ENCODE assay signal across 15 cellular contexts in the genomic region with DNA sequence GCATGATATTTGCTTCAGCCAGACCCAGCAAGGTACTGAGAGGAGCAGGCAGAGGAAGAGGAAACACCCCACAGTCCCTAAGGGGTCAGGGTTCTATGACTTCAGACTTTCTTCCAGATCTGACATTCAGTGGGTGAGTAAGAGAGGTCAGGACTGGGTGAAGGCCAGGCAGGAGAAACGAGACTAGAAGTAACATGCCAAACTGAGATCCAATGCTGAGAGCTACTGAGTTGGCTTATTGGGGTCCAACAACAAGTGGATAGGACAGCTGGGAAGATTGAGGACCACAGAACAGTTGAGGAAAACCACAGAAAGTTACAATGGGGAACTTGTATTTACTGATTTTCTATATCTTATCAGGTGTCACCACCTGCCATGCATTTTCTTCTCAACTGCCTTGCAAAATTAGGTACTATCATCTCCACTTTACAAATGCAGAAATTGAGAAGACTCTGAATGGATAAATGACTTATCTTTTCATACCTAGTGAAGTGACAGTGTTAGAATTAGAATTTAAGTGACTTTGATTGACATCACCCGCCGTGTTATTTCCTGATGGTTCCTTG. TPM values are rescaled to one million over a fixed set of nuclear protein-coding genes. Genes with fewer than 3 reads are reported as not detected.
DNase-seq lines count a peak whose midpoint lies in the region; ATAC-seq and TF ChIP-seq lines count a peak whose summit lies in the region.
"Had no signal": no experiment of that assay in that cellular context is flagged by ENCODE, and none has a peak within 500 bp of the region (broad histone marks: within the 10 kb centered on the region; RNA-seq: fewer than 3 reads in every experiment).

No MANE protein-coding gene starts in this region.

- peak overlapping the region; percentile 40 for H2AFZ ChIP-seq in PC-9
- H2AFZ ChIP-seq: neural progenitor cell had no signal

- ATAC-seq in right cardiac atrium (peak; percentile 38 to 53), HG02943 (IDR thresholded peaks at IDR 0.05; ENCODE audit: low read depth, unreplicated experiment) (peak; percentile 77)
- ATAC-seq: A549 had no signal

- no peak for TF ChIP-seq POLR2A in esophagus muscularis mucosa (IDR thresholded peaks at IDR 0.05; ENCODE audit: low read depth)
- TF ChIP-seq POLR2A in testis (IDR thresholded peaks at IDR 0.05): no peak

- no peak overlapping the region for H3K4me3 ChIP-seq in right cardiac atrium (ENCODE audit: low read length)
- no peak overlapping the region for H3K4me3 ChIP-seq in PC-9
- H3K4me3 ChIP-seq in esophagus muscularis mucosa: no peak overlapping the region
- no peak overlapping the region for H3K4me3 ChIP-seq in testis
- H3K4me3 ChIP-seq: A549, neural progenitor cell had no signal

- H3K36me3 ChIP-seq in PC-9 (ENCODE audit: low read depth) (no peaks in the 10 kb centered on the region), esophagus muscularis mucosa (no peaks in the 10 kb centered on the region), testis (ENCODE audit: low read depth, missing control alignments) (no peaks in the 10 kb centered on the region)
- H3K36me3 ChIP-seq: neural progenitor cell had no signal

- BruUV-seq in PC-9 (replicated peaks; lab: Mats Ljungman, UMichigan): no TSS peak

- TF ChIP-seq CTCF in PC-9 (conservative IDR thresholded peaks at IDR 0.05): no peak
- TF ChIP-seq CTCF in esophagus muscularis mucosa (IDR thresholded peaks at IDR 0.05): no peak
- no peak for TF ChIP-seq CTCF in testis (IDR thresholded peaks at IDR 0.05)

- 65% methylated on average over 3 of the region's 3 CpGs for WGBS in right cardiac atrium
- WGBS in esophagus muscularis mucosa: 83% methylated on average over 3 of the region's 3 CpGs
- WGBS in testis, 2 donors: 69 to 73% methylated on average over 3 of the region's 3 CpGs

- no peak overlapping the region for H3K27ac ChIP-seq in right cardiac atrium (ENCODE audit: low read length)
- H3K27ac ChIP-seq in PC-9: no peak overlapping the region
- H3K27ac ChIP-seq in substantia nigra (ENCODE audit: low read depth, low read length, poor library complexity, severe bottlenecking): no peak overlapping the region
- peak overlapping the region in 1 of 4 donors; percentile 40 for H3K27ac ChIP-seq in esophagus muscularis mucosa (replicated peaks in 1 of 4)
- no peak overlapping the region for H3K27ac ChIP-seq in testis
- H3K27ac ChIP-seq: A549, neural progenitor cell had no signal

- H3K9me2 ChIP-seq in PC-9 (ENCODE audit: insufficient read depth): no peaks in the 10 kb centered on the region

- no peaks in the 10 kb centered on the region for H3K27me3 ChIP-seq in right cardiac atrium (ENCODE audit: control insufficient read depth, insufficient read depth)
- no peaks in the 10 kb centered on the region for H3K27me3 ChIP-seq in PC-9 (ENCODE audit: insufficient read depth, low read depth)
- H3K27me3 ChIP-seq in esophagus muscularis mucosa: no peaks in the 10 kb centered on the region
- H3K27me3 ChIP-seq in testis: no peaks in the 10 kb centered on the region
- H3K27me3 ChIP-seq: neural progenitor cell had no signal

- POLR2A ChIA-PET in PC-9 (lab: Charles Lee; ENCODE audit: unreplicated experiment): no interaction called here

- H3K4me2 ChIP-seq in PC-9: no peak overlapping the region
- H3K4me2 ChIP-seq: A549, neural progenitor cell had no signal

- no peaks in the 10 kb centered on the region for H4K20me1 ChIP-seq in PC-9 (ENCODE audit: insufficient read depth)

- CTCF ChIA-PET in PC-9 (lab: Charles Lee): no interaction called here

- H3K4me1 ChIP-seq in right cardiac atrium (ENCODE audit: control insufficient read depth, insufficient read depth, low read length) (no peaks in the 10 kb centered on the region), PC-9 (replicated peaks; ENCODE audit: insufficient read depth) (no peaks in the 10 kb centered on the region), esophagus muscularis mucosa (peaks cover 3 to 18% (median 14%) of the 10 kb centered on the region in 4 donors), testis (peaks cover 4% of the 10 kb centered on the region)

- H3K9me3 ChIP-seq in right cardiac atrium (ENCODE audit: control insufficient read depth, low read length) (no peaks in the 10 kb centered on the region), PC-9 (ENCODE audit: insufficient read depth, low read depth) (no peaks in the 10 kb centered on the region), esophagus muscularis mucosa (no peaks in the 10 kb centered on the region), testis (no peaks in the 10 kb centered on the region)
- H3K9me3 ChIP-seq: A549 had no signal

- intact Hi-C loops in right cardiac atrium (cut with DNase I) (no loop called here), cardiac septum (cut with DNase I) (loop anchor here (5.0 kb wide), 1 partner anchor 39 kb away; no protein-coding TSS in a partner anchor), PC-9 (cut with micrococcal nuclease; ENCODE audit: unreplicated experiment) (no loop called here), esophagus muscularis mucosa (cut with DNase I) (no loop called here), testis (cut with DNase I; ENCODE audit: low total_unique reads) (no loop called here)

- TF ChIP-seq EP300 in esophagus muscularis mucosa (IDR thresholded peaks at IDR 0.05): no peak

- H3K79me2 ChIP-seq in PC-9 (ENCODE audit: low read depth): no peaks in the 10 kb centered on the region

- DNase-seq in right cardiac atrium (no peak), cardiac septum (ENCODE audit: low spot score) (no peak), PC-9 (no peak), substantia nigra (lab: John Stamatoyannopoulos, UW) (no peak), C1 segment of cervical spinal cord (lab: John Stamatoyannopoulos, UW) (no peak), esophagus muscularis mucosa (ENCODE audit: extremely low spot score) (no peak), testis (no peak)
- DNase-seq: amniotic stem cell; DMS79 treated with DMSO at 0.1 percent for 48 hours; kidney glomerular epithelial cell; stimulated activated naive CD4-positive, alpha-beta T cell treated with Interleukin-2 at 50 U/mL for 16 hours; T1000 had no signal

- no peaks in the 10 kb centered on the region for H3F3A ChIP-seq in PC-9 (ENCODE audit: insufficient read depth, low read depth)

RNA-seq across cellular contexts. Expression of a gene that starts 43.8 kb away (rescaled TPM):
- total RNA-seq in right cardiac atrium: 10 to 100 TPM; 12.4 to 16.9 (median 15.4) TPM
- 5.1 TPM for polyA plus RNA-seq in right cardiac atrium
- total RNA-seq in cardiac septum: 17.8 TPM
- total RNA-seq in PC-9 (2021): 24.2 and 32.6 TPM in 2 replicates
- 10 to 100 TPM; 16.2 to 28.3 (median 25.1) TPM for total RNA-seq in esophagus muscularis mucosa
- total RNA-seq in testis: 10 to 100 TPM; 44.1 to 53.3 TPM
- 15.5 TPM for polyA plus RNA-seq in testis (ENCODE audit: insufficient read depth, low read depth, low replicate concordance)
